ENCODE assay signal across 8 cellular contexts in genomic region chr6:41546475-41546865, GRCh38. TPM values are rescaled to one million over a fixed set of nuclear protein-coding genes. Genes with fewer than 3 reads are reported as not detected.
DNase-seq lines count a peak whose midpoint lies in the region; ATAC-seq and TF ChIP-seq lines count a peak whose summit lies in the region.

No MANE protein-coding gene starts in this region.

- H3K27me3 ChIP-seq in DND-41 (ENCODE audit: insufficient read depth, low read length, poor library complexity) (no peaks in the 10 kb centered on the region), right atrium auricular region (no peaks in the 10 kb centered on the region)

- no peaks in the 10 kb centered on the region for H3K9me3 Mint-ChIP-seq in activated CD8-positive, alpha-beta T cell treated with anti-CD3 and anti-CD28 coated beads, Interleukin-2, amount 10 ng/mL, durations not matched to agents 7 days and 5 days (ENCODE audit: insufficient read depth)

- H3K9me3 ChIP-seq in DND-41 (ENCODE audit: insufficient read depth, low read length, severe bottlenecking) (no peaks in the 10 kb centered on the region), right atrium auricular region (no peaks in the 10 kb centered on the region)

- peak overlapping the region; percentile 84 for H3K4me2 ChIP-seq in DND-41 (ENCODE audit: insufficient read depth, low read length)

- peaks cover 33% of the 10 kb centered on the region for H3K4me1 Mint-ChIP-seq in activated CD8-positive, alpha-beta T cell treated with anti-CD3 and anti-CD28 coated beads, Interleukin-2, amount 10 ng/mL, durations not matched to agents 7 days and 5 days (ENCODE audit: low read depth)

- CTCF ChIA-PET in activated CD8-positive, alpha-beta T cell treated with anti-CD3 and anti-CD28 coated beads, Interleukin-2, amount 10 ng/mL, durations not matched to agents 7 days and 5 days (lab: Charles Lee): interaction anchor here (1.0 to 1.6 kb wide), 2 partner anchors 15 to 122 kb away, joined by 3 to 4 read pairs; no protein-coding TSS in a partner anchor

- POLR2A ChIA-PET in activated CD8-positive, alpha-beta T cell treated with anti-CD3 and anti-CD28 coated beads, Interleukin-2, amount 10 ng/mL, durations not matched to agents 7 days and 5 days (lab: Charles Lee): no interaction called here

- peaks cover 63% of the 10 kb centered on the region for H3K79me2 ChIP-seq in DND-41 (ENCODE audit: insufficient read depth, low read length)

- DNase-seq in DND-41 (no peak), right atrium auricular region (ENCODE audit: low spot score) (no peak), cerebellum (ENCODE audit: low spot score) (no peak)
- peak; percentile 48 for DNase-seq in activated CD8-positive, alpha-beta T cell treated with anti-CD3 and anti-CD28 coated beads, Interleukin-2, amount 10 ng/mL, durations not matched to agents 7 days and 5 days
- peak; percentile 18 to 43 for DNase-seq in stimulated activated CD4-positive, alpha-beta T cell treated with anti-CD3 and anti-CD28 coated beads, Interleukin-12 subunit alpha, Interleukin-12 subunit beta, amount 100 ng/mL, for 24 hours (ENCODE audit: low read depth in 2 of 2)
- DNase-seq in activated effector memory CD4-positive, alpha-beta T cell treated with anti-CD3 and anti-CD28 coated beads, Interleukin-2, amount 50 U/mL, for 16 hours: no peak

- H2AFZ ChIP-seq in DND-41 (ENCODE audit: low read depth, low read length): peak overlapping the region; percentile 34; the same call in 1 of the 2 replicates

- TF ChIP-seq CTCF in DND-41 (IDR thresholded peaks at IDR 0.05; ENCODE audit: borderline replicate concordance, extremely low read depth, low read length, poor library complexity, severe bottlenecking) (no peak), right atrium auricular region (IDR thresholded peaks at IDR 0.05) (no peak)

- no peak overlapping the region for H3K4me3 Mint-ChIP-seq in activated CD8-positive, alpha-beta T cell treated with anti-CD3 and anti-CD28 coated beads, Interleukin-2, amount 10 ng/mL, durations not matched to agents 7 days and 5 days

- peaks cover 45% of the 10 kb centered on the region for H4K20me1 ChIP-seq in DND-41 (ENCODE audit: insufficient read depth, low read length)

- H3K36me3 ChIP-seq in DND-41 (ENCODE audit: insufficient read depth, low read length) (peaks cover 17% of the 10 kb centered on the region), right atrium auricular region (peaks cover 5% of the 10 kb centered on the region)

- no peak overlapping the region for H3K27ac ChIP-seq in DND-41 (ENCODE audit: low read length)
- H3K27ac ChIP-seq in right atrium auricular region: peak overlapping the region; percentile 80 to 89

- peaks cover 65% of the 10 kb centered on the region for H3K27me3 Mint-ChIP-seq in activated CD8-positive, alpha-beta T cell treated with anti-CD3 and anti-CD28 coated beads, Interleukin-2, amount 10 ng/mL, durations not matched to agents 7 days and 5 days (ENCODE audit: low read depth)

- peak; percentile 55 for ATAC-seq in DND-41 (ENCODE audit: insufficient read depth, low read depth)
- peak; percentile 42 for ATAC-seq in GM19455 (IDR thresholded peaks at IDR 0.05; ENCODE audit: unreplicated experiment)
- ATAC-seq in HG03457 (IDR thresholded peaks at IDR 0.05; ENCODE audit: unreplicated experiment): peak; percentile 18
- peak; percentile 69 for ATAC-seq in activated CD8-positive, alpha-beta T cell treated with anti-CD3 and anti-CD28 coated beads, Interleukin-2, amount 10 ng/mL, durations not matched to agents 7 days and 5 days

- no peak overlapping the region for H3K27ac Mint-ChIP-seq in activated CD8-positive, alpha-beta T cell treated with anti-CD3 and anti-CD28 coated beads, Interleukin-2, amount 10 ng/mL, durations not matched to agents 7 days and 5 days

- H3K9ac ChIP-seq in DND-41 (ENCODE audit: low read depth, low read length): peak overlapping the region; percentile 76

- H3K4me3 ChIP-seq in DND-41 (ENCODE audit: low read depth in 1 of 2, low read length in 2 of 2) (peak overlapping the region; percentile 54 to 89; a peak in 3 of 4 replicates), right atrium auricular region (peak overlapping the region; percentile 83 to 88)

- H3K4me1 ChIP-seq in DND-41 (ENCODE audit: insufficient read depth, low read length) (peaks cover 50% of the 10 kb centered on the region), right atrium auricular region (peaks cover 0 to 46% of the 10 kb centered on the region in 2 donors)

- H3K36me3 Mint-ChIP-seq in activated CD8-positive, alpha-beta T cell treated with anti-CD3 and anti-CD28 coated beads, Interleukin-2, amount 10 ng/mL, durations not matched to agents 7 days and 5 days (ENCODE audit: low read depth): peaks cover 2% of the 10 kb centered on the region

RNA-seq across cellular contexts. Expression of gene FOXP4, which starts 0.3 kb away (rescaled TPM):
- total RNA-seq in activated CD8-positive, alpha-beta T cell treated with anti-CD3 and anti-CD28 coated beads, Interleukin-2, amount 10 ng/mL, durations not matched to agents 7 days and 5 days: 1 to 10 TPM; 6.7 to 7.1 TPM
- 10 to 100 TPM in 1 of 2 donors, 1 to 10 TPM in 1; 9.3 to 20.2 TPM for total RNA-seq in right atrium auricular region
- total RNA-seq in cerebellum: 9.2 TPM

Comparison
In these comparisons a context has a peak if more than half of its experiments do, and no peak if none do; other contexts are left out.
1. ATAC-seq: peak in every context shown above with its lines; median percentile 69 in activated CD8-positive, alpha-beta T cell treated with anti-CD3 and anti-CD28 coated beads, Interleukin-2, amount 10 ng/mL, durations not matched to agents 7 days and 5 days; 55 in DND-41; 42 in GM19455; 18 in HG03457.
2. DNase-seq: peak in activated CD8-positive, alpha-beta T cell treated with anti-CD3 and anti-CD28 coated beads, Interleukin-2, amount 10 ng/mL, durations not matched to agents 7 days and 5 days (single experiment) and stimulated activated CD4-positive, alpha-beta T cell treated with anti-CD3 and anti-CD28 coated beads, Interleukin-12 subunit alpha, Interleukin-12 subunit beta, amount 100 ng/mL, for 24 hours (2 of 2); none in DND-41 (single experiment), right atrium auricular region (single experiment), activated effector memory CD4-positive, alpha-beta T cell treated with anti-CD3 and anti-CD28 coated beads, Interleukin-2, amount 50 U/mL, for 16 hours (single experiment) and cerebellum (single experiment).